14 cellular contexts compared by ENCODE assay signal in the genomic region with DNA sequence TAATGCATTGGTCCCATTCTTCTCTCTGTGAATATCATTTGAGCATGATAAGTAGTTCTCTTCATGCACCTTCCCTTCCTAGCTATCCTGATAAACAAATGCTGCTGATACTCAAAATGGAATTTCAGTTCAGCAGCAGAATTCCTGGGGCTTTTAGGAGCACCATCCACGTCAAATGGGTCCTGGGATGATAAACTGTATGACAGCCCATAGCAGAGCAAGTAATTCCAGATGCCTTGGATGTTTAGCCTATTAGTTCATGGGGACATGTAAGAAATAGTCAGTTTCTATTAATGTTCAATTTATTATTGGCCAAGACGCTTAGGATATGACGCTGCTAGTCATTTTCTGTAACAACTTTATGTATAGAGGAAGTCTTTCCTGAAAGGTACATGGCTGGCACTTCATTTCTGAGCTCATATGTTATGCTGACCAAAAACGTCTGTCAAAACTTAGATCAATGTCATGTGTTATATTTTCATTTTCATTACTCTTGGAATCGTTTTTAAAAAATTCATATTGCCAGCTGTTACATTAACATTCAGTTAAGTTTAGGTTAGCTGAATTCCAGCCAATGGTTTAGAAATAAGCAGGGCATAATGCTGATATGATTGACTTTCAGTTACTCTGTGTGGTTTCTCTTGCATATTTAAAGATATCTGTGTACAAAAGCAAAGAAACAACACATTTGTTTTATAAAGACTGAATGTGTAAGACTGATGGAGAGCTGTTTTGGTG.
A peak's percentile ranks its signal among the peaks of the same experiment; 100 is the strongest.
DNase-seq lines count a peak whose midpoint lies in the region; ATAC-seq, FAIRE-seq and TF ChIP-seq lines count a peak whose summit lies in the region.
"Had no signal": no experiment of that assay in that cellular context is flagged by ENCODE, and none has a peak within 500 bp of the region (broad histone marks: within the 10 kb centered on the region; RNA-seq: fewer than 3 reads in every experiment).

No MANE protein-coding gene starts in this region.

- no peaks in the 10 kb centered on the region for H3K36me3 ChIP-seq in keratinocyte (ENCODE audit: control insufficient read depth in 2 of 2, extremely low read depth in 1 of 2, insufficient read depth in 2 of 2, low read length in 2 of 2)
- H3K36me3 ChIP-seq: lower lobe of right lung, right lobe of liver had no signal

- no peaks in the 10 kb centered on the region for H4K20me1 ChIP-seq in keratinocyte (ENCODE audit: control insufficient read depth, extremely low read depth, insufficient read depth, low read length)

- H3K27ac ChIP-seq in cingulate gyrus (ENCODE audit: low read depth, low read length): peak overlapping the region; percentile 71
- no peak overlapping the region for H3K27ac ChIP-seq in keratinocyte (ENCODE audit: control insufficient read depth, insufficient read depth, low read length)
- H3K27ac ChIP-seq in substantia nigra (ENCODE audit: low read depth, low read length, poor library complexity, severe bottlenecking): peak overlapping the region; percentile 63
- H3K27ac ChIP-seq: lower lobe of right lung, PC-9, right lobe of liver had no signal

- H3K9me3 ChIP-seq in keratinocyte (ENCODE audit: control insufficient read depth, low read depth, low read length): no peaks in the 10 kb centered on the region
- H3K9me3 ChIP-seq: lower lobe of right lung, right lobe of liver had no signal

- peak overlapping the region; percentile 14 for H2AFZ ChIP-seq in keratinocyte (ENCODE audit: control insufficient read depth, low read length)
- H2AFZ ChIP-seq: PC-9 had no signal

- no peaks in the 10 kb centered on the region for H3K9me1 ChIP-seq in keratinocyte (ENCODE audit: control insufficient read depth, extremely low read depth, insufficient read depth, low read length)

- no peak overlapping the region for H3K4me3 ChIP-seq in keratinocyte (ENCODE audit: control insufficient read depth in 2 of 3, extremely low read depth in 1 of 3, insufficient read depth in 2 of 3, low read depth in 1 of 3, low read length in 3 of 3)
- H3K4me3 ChIP-seq: lower lobe of right lung, PC-9, right lobe of liver had no signal

- no peaks in the 10 kb centered on the region for H3K27me3 ChIP-seq in keratinocyte (ENCODE audit: control insufficient read depth, extremely low read depth, insufficient read depth, low read length)
- H3K27me3 ChIP-seq: right lobe of liver had no signal

- ATAC-seq in HG02973 (IDR thresholded peaks at IDR 0.05; ENCODE audit: unreplicated experiment) (no peak), HG03354 (IDR thresholded peaks at IDR 0.05; ENCODE audit: poor library complexity, severe bottlenecking, unreplicated experiment) (no peak)
- ATAC-seq: activated naive CD8-positive, alpha-beta T cell treated with anti-CD3 and anti-CD28 coated beads, Interleukin-2, amount 50 U/mL, for 24 hours; esophagus mucosa; lower lobe of right lung; right lobe of liver had no signal

- DNase-seq in LHCN-M2 (ENCODE audit: low read depth) (peak; percentile 35), keratinocyte (ENCODE audit: low read depth, low spot score) (no peak), substantia nigra (lab: John Stamatoyannopoulos, UW) (no peak), NCI-H524 (lab: John Stamatoyannopoulos, UW) (no peak)
- DNase-seq in stimulated activated CD4-positive, alpha-beta T cell treated with anti-CD3 and anti-CD28 coated beads, Interleukin-2, amount 100 ng/mL, for 48 hours: no peak
- DNase-seq: activated naive CD8-positive, alpha-beta T cell treated with anti-CD3 and anti-CD28 coated beads, Interleukin-2, amount 50 U/mL, for 24 hours; DMS153; lower lobe of right lung; PC-9; right lobe of liver had no signal

- no peak for TF ChIP-seq CTCF in keratinocyte (optimal IDR thresholded peaks at IDR 0.05 in 1 of 3, IDR thresholded peaks at IDR 0.05 in 1 of 3, conservative IDR thresholded peaks at IDR 0.05 in 1 of 3; ENCODE audit: extremely low read depth in 1 of 3, insufficient read depth in 2 of 3, low read length in 3 of 3)

- no peaks in the 10 kb centered on the region for H3K79me2 ChIP-seq in keratinocyte (ENCODE audit: control insufficient read depth, insufficient read depth, low read length)

- peaks cover 5% of the 10 kb centered on the region for H3K4me1 ChIP-seq in keratinocyte (ENCODE audit: control insufficient read depth, extremely low read depth, insufficient read depth, low read length)
- H3K4me1 ChIP-seq: right lobe of liver had no signal

- dilution Hi-C loops in keratinocyte (cut with MboI; ENCODE audit: extremely low pct_ligation_motif_present, low sequenced_read_pairs): no loop called here

- no peak for FAIRE-seq in keratinocyte (lab: Jason Lieb, UNC)

- no peak overlapping the region for H3K9ac ChIP-seq in keratinocyte (ENCODE audit: control insufficient read depth, extremely low read depth, insufficient read depth, low read length)

- no peak overlapping the region for H3K4me2 ChIP-seq in keratinocyte (ENCODE audit: control insufficient read depth, extremely low read depth, insufficient read depth, low read depth, low read length)
- H3K4me2 ChIP-seq: PC-9 had no signal
